ENCODE assay signal across 12 cellular contexts in genomic region chr17:73278465-73279453, GRCh38. TPM values are rescaled to one million over a fixed set of nuclear protein-coding genes. Genes with fewer than 3 reads are reported as not detected.
DNase-seq lines count a peak whose midpoint lies in the region; ATAC-seq, FAIRE-seq and TF ChIP-seq lines count a peak whose summit lies in the region.
"Had no signal": no experiment of that assay in that cellular context is flagged by ENCODE, and none has a peak within 500 bp of the region (broad histone marks: within the 10 kb centered on the region; RNA-seq: fewer than 3 reads in every experiment).

No MANE protein-coding gene starts in this region.

- H3K4me3 ChIP-seq in K562 (no peak overlapping the region), HepG2 (replicated peaks in 1 of 3; ENCODE audit: insufficient read depth in 1 of 3, low read depth in 2 of 3, low read length in 3 of 3) (peak overlapping the region in 1 of 3 experiments; percentile 7; a peak in 1 of 6 replicates), upper lobe of right lung (no peak overlapping the region)
- H3K4me3 ChIP-seq: skin epidermis had no signal

- H3K9me1 ChIP-seq in K562 (ENCODE audit: control insufficient read depth, insufficient read depth, low read length), result no peaks in the 10 kb centered on the region

- no peaks in the 10 kb centered on the region for H4K20me1 ChIP-seq in K562 (replicated peaks; ENCODE audit: control insufficient read depth, insufficient read depth, low read length)
- no peaks in the 10 kb centered on the region for H4K20me1 ChIP-seq in HepG2 (ENCODE audit: insufficient read depth, low read length)

- FAIRE-seq in K562 (lab: Jason Lieb, UNC) (peak; percentile 15), HepG2 (lab: Jason Lieb, UNC) (no peak)

- TF ChIP-seq EP300 in K562 (IDR thresholded peaks at IDR 0.05; ENCODE audit: low read length) (no peak), HepG2 (IDR thresholded peaks at IDR 0.05; ENCODE audit: low read depth in 2 of 2, low read length in 2 of 2) (no peak), HepG2 (CRISPR knock-in tag; IDR thresholded peaks at IDR 0.05; ENCODE audit: borderline replicate concordance) (no peak)

- in situ Hi-C loops in K562 (cut with MboI), result no loop called here
- in situ Hi-C loops in HepG2 (cut with HindIII; ENCODE audit: extremely low pct_ligation_motif_present, low pct_unique_long_range_greater_than_20kb), result loop anchor here (25.0 kb wide), 1 partner anchor 1159 kb away; the partner anchor contains the start of gene GPRC5C

- H3K9me3 ChIP-seq in K562 (replicated peaks; ENCODE audit: control insufficient read depth, insufficient read depth, low read depth, low read length) (no peaks in the 10 kb centered on the region), HepG2 (ENCODE audit: low read length) (no peaks in the 10 kb centered on the region), upper lobe of right lung (no peaks in the 10 kb centered on the region)

- BruUV-seq in K562 (replicated peaks; lab: Mats Ljungman, UMichigan), result no TSS peak
- BruUV-seq in HepG2 (replicated peaks; lab: Mats Ljungman, UMichigan), result TSS peak; percentile 2

- H3K4me1 ChIP-seq in K562 (replicated peaks in 1 of 2; ENCODE audit: control insufficient read depth in 2 of 2, insufficient read depth in 2 of 2, low read length in 2 of 2) (peaks cover 0 to 11% of the 10 kb centered on the region in 2 experiments; a peak in 3 of 5 replicates), HepG2 (ENCODE audit: insufficient read depth, low read length) (peaks cover 48% of the 10 kb centered on the region), upper lobe of right lung (peaks cover 17% of the 10 kb centered on the region)

- H2AFZ ChIP-seq in K562 (ENCODE audit: low read depth, low read length), result no peak overlapping the region
- no peak overlapping the region for H2AFZ ChIP-seq in HepG2 (ENCODE audit: low read length)

- POLR2A ChIA-PET in K562 (lab: Yijun Ruan, JAX), result interaction anchor here (0.7 to 1.2 kb wide), 3 partner anchors 20 to 219 kb away, joined by 3 to 5 read pairs (median 5); no protein-coding TSS in a partner anchor
- POLR2A ChIA-PET in HepG2 (lab: Yijun Ruan, JAX), result interaction anchor here (1.6 to 2.6 kb wide), 4 partner anchors 10 to 31 kb away, joined by 10 to 32 read pairs (median 22); partner anchors contain the start of gene CPSF4L

- DNase-seq in NCI-H1417 (lab: John Stamatoyannopoulos, UW) (peak in 2 of 3 experiments; percentile 61 to 94), NCI-H1417 treated with DMSO at 0.1 percent for 48 hours (lab: John Stamatoyannopoulos, UW) (no peak), K562 (ENCODE audit: extremely low read depth in 1 of 4, low spot score in 3 of 4) (no peak), HepG2 (ENCODE audit: low spot score) (no peak), upper lobe of right lung (no peak)
- DNase-seq in activated T-cell treated with anti-CD3 and anti-CD28 coated beads, Interleukin-2, amount 50 U/mL, for 1 hour, result no peak
- DNase-seq: activated CD4-positive, alpha-beta T cell treated with anti-CD3 and anti-CD28 coated beads for 36 hours had no signal

- H3K9ac ChIP-seq in K562 (ENCODE audit: insufficient read depth in 1 of 2, low read depth in 2 of 2, low read length in 2 of 2), result peak overlapping the region in 1 of 2 experiments; percentile 65; a peak in 1 of 4 replicates
- H3K9ac ChIP-seq in HepG2 (ENCODE audit: insufficient read depth, low read depth, low read length), result peak overlapping the region; percentile 33

- H3K27me3 ChIP-seq in K562 (ENCODE audit: control insufficient read depth in 2 of 2, insufficient read depth in 2 of 2, low read length in 2 of 2), result peaks cover 2 to 6% of the 10 kb centered on the region in 2 experiments; a peak in 2 of 5 replicates
- no peaks in the 10 kb centered on the region for H3K27me3 ChIP-seq in HepG2 (ENCODE audit: control insufficient read depth in 1 of 2, insufficient read depth in 2 of 2, low read length in 2 of 2)
- H3K27me3 ChIP-seq in upper lobe of right lung, result no peaks in the 10 kb centered on the region

- TF ChIP-seq POLR2A in K562 (conservative IDR thresholded peaks at IDR 0.05) (no peak), HepG2 (IDR thresholded peaks at IDR 0.05; ENCODE audit: insufficient read depth in 1 of 2, low read depth in 2 of 2, low read length in 2 of 2) (no peak)

- ATAC-seq in K562 (peak; percentile 21; the same call in 2 of the 3 replicates), HepG2 (peak; percentile 60), upper lobe of right lung (peak; percentile 27), HG02610 (IDR thresholded peaks at IDR 0.05; ENCODE audit: unreplicated experiment) (no peak), GM18873 (IDR thresholded peaks at IDR 0.05; ENCODE audit: low FRiP score, unreplicated experiment) (no peak)
- ATAC-seq: activated CD4-positive, alpha-beta T cell treated with anti-CD3 and anti-CD28 coated beads for 36 hours had no signal

- TF ChIP-seq CTCF in K562 (IDR thresholded peaks at IDR 0.05 in 2 of 3, conservative IDR thresholded peaks at IDR 0.05 in 1 of 3; ENCODE audit: insufficient read depth in 2 of 3, low read depth in 1 of 3, low read length in 3 of 3), result no peak
- no peak for TF ChIP-seq CTCF in HepG2 (CRISPR knock-in tag; IDR thresholded peaks at IDR 0.05)
- TF ChIP-seq CTCF in upper lobe of right lung (IDR thresholded peaks at IDR 0.05), result no peak

- H3K4me2 ChIP-seq in K562 (ENCODE audit: insufficient read depth, low read length) (no peak overlapping the region), HepG2 (ENCODE audit: low read depth, low read length) (peak overlapping the region; percentile 56)

- no peak overlapping the region for H3K27ac ChIP-seq in K562 (ENCODE audit: extremely low read depth, low read depth, low read length)
- peak overlapping the region; percentile 74 for H3K27ac ChIP-seq in HepG2 (ENCODE audit: extremely low read length, insufficient read depth, low read length)
- H3K27ac ChIP-seq in upper lobe of right lung, result peak overlapping the region; percentile 8
- H3K27ac ChIP-seq: 22Rv1 had no signal

- 22% methylated on average over 14 of the region's 14 CpGs for WGBS in K562 (ENCODE audit: insufficient coverage, low coverage, missing lambda C conversion rate)
- WGBS in HepG2 (ENCODE audit: low lambda C conversion rate), result 50% methylated on average over 14 of the region's 14 CpGs

- intact Hi-C loops in K562 (cut with micrococcal nuclease), result no loop called here
- intact Hi-C loops in HepG2 (cut with micrococcal nuclease; ENCODE audit: unreplicated experiment), result loop anchor here (1.0 kb wide), 1 partner anchor 33 kb away; no protein-coding TSS in a partner anchor
- intact Hi-C loops in upper lobe of right lung (cut with DNase I), result no loop called here

- CTCF ChIA-PET in K562 (lab: Yijun Ruan, JAX; ENCODE audit: low intra/inter-chr PET ratio), result no interaction called here
- CTCF ChIA-PET in HepG2 (lab: Yijun Ruan, JAX; ENCODE audit: low intra/inter-chr PET ratio, low total read pairs), result no interaction called here

- TF ChIP-seq RAD21 in K562 (CRISPR knock-in tag; conservative IDR thresholded peaks at IDR 0.05 in 1 of 2, IDR thresholded peaks at IDR 0.05 in 1 of 2) (no peak), HepG2 (CRISPR knock-in tag; IDR thresholded peaks at IDR 0.05) (no peak)

- 0 out of 3 replicates have a peak, but pooled peaks cover 2% of the 10 kb centered on the region for H3K36me3 ChIP-seq in K562 (ENCODE audit: control insufficient read depth, insufficient read depth, low read length)
- peaks cover 1 to 3% of the 10 kb centered on the region in 2 experiments; a peak in 3 of 5 replicates for H3K36me3 ChIP-seq in HepG2 (replicated peaks in 1 of 2; ENCODE audit: control insufficient read depth in 1 of 2, insufficient read depth in 2 of 2, low read length in 2 of 2)
- peaks cover 8% of the 10 kb centered on the region for H3K36me3 ChIP-seq in upper lobe of right lung

- H3K79me2 ChIP-seq in K562 (ENCODE audit: control insufficient read depth, insufficient read depth, low read length), result no peaks in the 10 kb centered on the region
- no peaks in the 10 kb centered on the region for H3K79me2 ChIP-seq in HepG2 (ENCODE audit: insufficient read depth, low read length)

RNA-seq across cellular contexts. Expression of gene CPSF4L, which starts 17.1 kb away (rescaled TPM):
- total RNA-seq in K562 (2011; cell fraction: chromatin; rRNA removed; ENCODE audit: low replicate concordance), result not detected in 2 replicates
- total RNA-seq in K562 (2011; cell fraction: nucleolus; rRNA removed), result not detected in 2 replicates
- not detected in 2 replicates for total RNA-seq in K562 (2011; cell fraction: nucleoplasm; rRNA removed)
- total RNA-seq in K562 (2014; rRNA removed), result not detected in 2 replicates
- total RNA-seq in K562 (2014; rRNA removed; fragmentation: Illumina TruSeq; extraction: Trizol), result not detected in 2 replicates
- not detected in 2 replicates for total RNA-seq in K562 (2015; rRNA removed; fragmentation: Illumina TruSeq; extraction: Trizol)
- total RNA-seq in K562 (2021), result not detected in 2 replicates
- not detected in 2 replicates for polyA plus RNA-seq in K562 (2011; rRNA removed)
- not detected in 2 replicates for polyA plus RNA-seq in K562 (2011; cell fraction: cytosol; rRNA removed)
- polyA plus RNA-seq in K562 (2011; cell fraction: nucleus; rRNA removed), result 0.08 TPM in 1 of 2 replicates, not detected in the other
- not detected in 2 replicates for polyA plus RNA-seq in K562 (2012)
- not detected in 2 replicates for polyA plus RNA-seq in K562 (2014; fragmentation: Illumina TruSeq; extraction: Trizol)
- polyA plus RNA-seq in K562 (2014; fragmentation: Nextera tagmentation; extraction: Ambion mirVana), result not detected
- polyA plus RNA-seq in K562 (2014; rRNA removed), result not detected in 2 replicates
- polyA minus RNA-seq in K562 (2011; rRNA and poly(A)+ RNA removed), result not detected in 2 replicates
- polyA minus RNA-seq in K562 (2011; cell fraction: cytosol; rRNA and poly(A)+ RNA removed), result not detected in 2 replicates
- polyA minus RNA-seq in K562 (2011; cell fraction: nucleus; rRNA and poly(A)+ RNA removed), result not detected in 2 replicates
- 0.73 and 0.94 TPM in 2 replicates for total RNA-seq in HepG2 (2016; rRNA removed; fragmentation: Illumina TruSeq; extraction: Trizol)
- total RNA-seq in HepG2 (2016; cell fraction: cytosol; rRNA removed; fragmentation: Illumina TruSeq; extraction: Trizol; ENCODE audit: low read depth), result 1.3 and 1.5 TPM in 2 replicates
- 0.76 and 1.1 TPM in 2 replicates for total RNA-seq in HepG2 (2016; cell fraction: insoluble cytoplasmic fraction; rRNA removed; fragmentation: Illumina TruSeq; extraction: Trizol)
- total RNA-seq in HepG2 (2016; cell fraction: membrane; rRNA removed; fragmentation: Illumina TruSeq; extraction: Trizol), result 1.3 and 1.5 TPM in 2 replicates
- total RNA-seq in HepG2 (2016; cell fraction: nucleus; rRNA removed; fragmentation: Illumina TruSeq; extraction: Trizol), result 0.99 and 1.5 TPM in 2 replicates
- 1.2 and 1.6 TPM in 2 replicates for polyA plus RNA-seq in HepG2 (2011; rRNA removed)
- 0.32 and 0.70 TPM in 2 replicates for polyA plus RNA-seq in HepG2 (2011; cell fraction: cytosol; rRNA removed)
- 0.21 TPM in 1 of 2 replicates, not detected in the other for polyA plus RNA-seq in HepG2 (2011; cell fraction: nucleus; rRNA removed)
- polyA plus RNA-seq in HepG2 (2012), result 0.25 and 0.48 TPM in 2 replicates
- polyA plus RNA-seq in HepG2 (2016; cell fraction: cytosol; fragmentation: Illumina TruSeq; extraction: Trizol; ENCODE audit: low read depth), result 0.86 and 1.8 TPM in 2 replicates
- polyA plus RNA-seq in HepG2 (2016; cell fraction: insoluble cytoplasmic fraction; fragmentation: Illumina TruSeq; extraction: Trizol; ENCODE audit: low read depth), result 0.60 and 1.3 TPM in 2 replicates
- 1.3 and 1.5 TPM in 2 replicates for polyA plus RNA-seq in HepG2 (2016; cell fraction: membrane; fragmentation: Illumina TruSeq; extraction: Trizol; ENCODE audit: low read depth)
- not detected in 2 replicates for polyA plus RNA-seq in HepG2 (2016; cell fraction: nucleus; fragmentation: Illumina TruSeq; extraction: Trizol; ENCODE audit: insufficient read depth, low read depth)
- 0.42 TPM in 1 of 2 replicates, not detected in the other for polyA minus RNA-seq in HepG2 (2011; rRNA and poly(A)+ RNA removed; ENCODE audit: low replicate concordance)
- not detected in 2 replicates for polyA minus RNA-seq in HepG2 (2011; cell fraction: cytosol; rRNA and poly(A)+ RNA removed)
- 1.3 TPM in 1 of 2 replicates, not detected in the other for polyA minus RNA-seq in HepG2 (2011; cell fraction: nucleus; rRNA and poly(A)+ RNA removed)
- not detected for total RNA-seq in upper lobe of right lung
- total RNA-seq: activated CD4-positive, alpha-beta T cell treated with anti-CD3 and anti-CD28 coated beads for 36 hours had no signal
- polyA plus RNA-seq: IgD-negative memory B cell had no signal

RNA-seq across cellular contexts. Expression of gene CDC42EP4, which starts 33.0 kb away (rescaled TPM):
- total RNA-seq in K562 (2011; cell fraction: chromatin; rRNA removed; ENCODE audit: low replicate concordance), result 19.6 and 53.2 TPM in 2 replicates
- 40.4 and 45.0 TPM in 2 replicates for total RNA-seq in K562 (2011; cell fraction: nucleolus; rRNA removed)
- total RNA-seq in K562 (2011; cell fraction: nucleoplasm; rRNA removed), result 28.5 and 29.0 TPM in 2 replicates
- total RNA-seq in K562 (2014; rRNA removed) (16.1 and 19.9 TPM in 2 replicates), K562 (2014; rRNA removed; fragmentation: Illumina TruSeq; extraction: Trizol) (7.4 and 8.0 TPM in 2 replicates), K562 (2015; rRNA removed; fragmentation: Illumina TruSeq; extraction: Trizol) (15.9 TPM in 2 replicates), K562 (2021) (20.4 and 20.8 TPM in 2 replicates), HepG2 (2016; rRNA removed; fragmentation: Illumina TruSeq; extraction: Trizol) (54.0 and 55.0 TPM in 2 replicates), upper lobe of right lung (59.0 TPM)
- polyA plus RNA-seq in K562 (2011; rRNA removed) (8.8 and 12.3 TPM in 2 replicates), K562 (2014; fragmentation: Illumina TruSeq; extraction: Trizol) (10.2 and 15.3 TPM in 2 replicates), K562 (2014; fragmentation: Nextera tagmentation; extraction: Ambion mirVana) (1 to 10 TPM in 1 of 2 experiments, under 1 TPM in 1; 0.65 to 1.1 TPM), K562 (2014; rRNA removed) (13.3 and 13.4 TPM in 2 replicates), HepG2 (2011; rRNA removed) (19.0 and 21.7 TPM in 2 replicates)
- polyA plus RNA-seq in K562 (2011; cell fraction: cytosol; rRNA removed), result 9.2 and 35.2 TPM in 2 replicates
- polyA plus RNA-seq in K562 (2011; cell fraction: nucleus; rRNA removed), result 9.0 and 12.0 TPM in 2 replicates
- 19.2 and 20.7 TPM in 2 replicates for polyA plus RNA-seq in K562 (2012)
- polyA minus RNA-seq in K562 (2011; rRNA and poly(A)+ RNA removed), result 7.4 and 13.8 TPM in 2 replicates
- polyA minus RNA-seq in K562 (2011; cell fraction: cytosol; rRNA and poly(A)+ RNA removed), result 14.7 and 19.6 TPM in 2 replicates
- 19.3 and 19.4 TPM in 2 replicates for polyA minus RNA-seq in K562 (2011; cell fraction: nucleus; rRNA and poly(A)+ RNA removed)
- 13.5 and 14.9 TPM in 2 replicates for total RNA-seq in HepG2 (2016; cell fraction: cytosol; rRNA removed; fragmentation: Illumina TruSeq; extraction: Trizol; ENCODE audit: low read depth)
- total RNA-seq in HepG2 (2016; cell fraction: insoluble cytoplasmic fraction; rRNA removed; fragmentation: Illumina TruSeq; extraction: Trizol), result 45.9 and 55.1 TPM in 2 replicates
- total RNA-seq in HepG2 (2016; cell fraction: membrane; rRNA removed; fragmentation: Illumina TruSeq; extraction: Trizol), result 45.7 and 51.9 TPM in 2 replicates
- total RNA-seq in HepG2 (2016; cell fraction: nucleus; rRNA removed; fragmentation: Illumina TruSeq; extraction: Trizol), result 34.9 and 36.1 TPM in 2 replicates
- 16.2 and 20.1 TPM in 2 replicates for polyA plus RNA-seq in HepG2 (2011; cell fraction: cytosol; rRNA removed)
- polyA plus RNA-seq in HepG2 (2011; cell fraction: nucleus; rRNA removed), result 18.6 and 24.3 TPM in 2 replicates
- 18.4 and 22.4 TPM in 2 replicates for polyA plus RNA-seq in HepG2 (2012)
- polyA plus RNA-seq in HepG2 (2016; cell fraction: cytosol; fragmentation: Illumina TruSeq; extraction: Trizol; ENCODE audit: low read depth), result 11.7 and 14.2 TPM in 2 replicates
- polyA plus RNA-seq in HepG2 (2016; cell fraction: insoluble cytoplasmic fraction; fragmentation: Illumina TruSeq; extraction: Trizol; ENCODE audit: low read depth), result 58.7 and 66.8 TPM in 2 replicates
- polyA plus RNA-seq in HepG2 (2016; cell fraction: membrane; fragmentation: Illumina TruSeq; extraction: Trizol; ENCODE audit: low read depth), result 37.7 and 41.8 TPM in 2 replicates
- 41.4 and 43.9 TPM in 2 replicates for polyA plus RNA-seq in HepG2 (2016; cell fraction: nucleus; fragmentation: Illumina TruSeq; extraction: Trizol; ENCODE audit: insufficient read depth, low read depth)
- 68.4 and 91.9 TPM in 2 replicates for polyA minus RNA-seq in HepG2 (2011; rRNA and poly(A)+ RNA removed; ENCODE audit: low replicate concordance)
- polyA minus RNA-seq in HepG2 (2011; cell fraction: cytosol; rRNA and poly(A)+ RNA removed), result 25.3 and 26.4 TPM in 2 replicates
- 32.3 and 36.9 TPM in 2 replicates for polyA minus RNA-seq in HepG2 (2011; cell fraction: nucleus; rRNA and poly(A)+ RNA removed)

Comparison
In these comparisons a context has a peak if more than half of its experiments do, and no peak if none do; other contexts are left out.
1. DNase-seq: peak in NCI-H1417 (2 of 3); none in NCI-H1417 treated with DMSO at 0.1 percent for 48 hours (single experiment), K562 (0 of 4), HepG2 (single experiment), upper lobe of right lung (single experiment) and activated T-cell treated with anti-CD3 and anti-CD28 coated beads, Interleukin-2, amount 50 U/mL, for 1 hour (single experiment).
2. ATAC-seq: peak in K562 (single experiment), HepG2 (single experiment) and upper lobe of right lung (single experiment); none in HG02610 (single experiment) and GM18873 (single experiment).